In genomic region chr10:80506189-80506575, GRCh38 we compare ENCODE assay signal across 10 cellular contexts. TPM values are rescaled to one million over a fixed set of nuclear protein-coding genes. Genes with fewer than 3 reads are reported as not detected.
DNase-seq lines count a peak whose midpoint lies in the region; ATAC-seq, FAIRE-seq and TF ChIP-seq lines count a peak whose summit lies in the region.
"Had no signal": no experiment of that assay in that cellular context is flagged by ENCODE, and none has a peak within 500 bp of the region (broad histone marks: within the 10 kb centered on the region; RNA-seq: fewer than 3 reads in every experiment).

No MANE protein-coding gene starts in this region.

- no peaks in the 10 kb centered on the region for H3K9me3 Mint-ChIP-seq in activated naive CD4-positive, alpha-beta T cell treated with anti-CD3 and anti-CD28 coated beads, Interleukin-2, amount 50 U/mL, for 24 hours

- no peak for ATAC-seq in left lung
- no peak for ATAC-seq in HG03378 (IDR thresholded peaks at IDR 0.05; ENCODE audit: unreplicated experiment)

- FAIRE-seq in urothelium cell line (lab: Jason Lieb, UNC), result no peak

- H3K9me3 ChIP-seq in left lung, result no peaks in the 10 kb centered on the region

- no peak overlapping the region for H3K4me3 ChIP-seq in left lung

- H3K27me3 ChIP-seq in left lung, result no peaks in the 10 kb centered on the region

- H3K4me3 Mint-ChIP-seq in activated naive CD4-positive, alpha-beta T cell treated with anti-CD3 and anti-CD28 coated beads, Interleukin-2, amount 50 U/mL, for 24 hours, result no peak overlapping the region

- intact Hi-C loops in left lung (cut with DNase I), result no loop called here

- H3K27me3 Mint-ChIP-seq in activated naive CD4-positive, alpha-beta T cell treated with anti-CD3 and anti-CD28 coated beads, Interleukin-2, amount 50 U/mL, for 24 hours, result no peaks in the 10 kb centered on the region

- H3K27ac Mint-ChIP-seq in activated naive CD4-positive, alpha-beta T cell treated with anti-CD3 and anti-CD28 coated beads, Interleukin-2, amount 50 U/mL, for 24 hours, result peak overlapping the region; percentile 76

- no peak for TF ChIP-seq CTCF in left lung (IDR thresholded peaks at IDR 0.05)

- H3K36me3 ChIP-seq in left lung, result peaks cover 0 to 52% of the 10 kb centered on the region in 2 donors

- no peak for DNase-seq in activated naive CD4-positive, alpha-beta T cell treated with Interleukin-2 at 50 U/mL for 16 hours
- DNase-seq in astrocyte of the hippocampus (ENCODE audit: low read depth, low spot score), result peak; percentile 73
- peak in 1 of 2 donors; percentile 28 for DNase-seq in left lung
- DNase-seq in urothelium cell line (ENCODE audit: low spot score), result peak; percentile 67
- DNase-seq in NCI-H2196 (lab: John Stamatoyannopoulos, UW; ENCODE audit: unreplicated experiment), result no peak
- DNase-seq in activated T-cell treated with anti-CD3 and anti-CD28 coated beads for 4 hours, result no peak
- DNase-seq: NCI-H1048 had no signal

- peaks cover 72% of the 10 kb centered on the region for H3K4me1 Mint-ChIP-seq in activated naive CD4-positive, alpha-beta T cell treated with anti-CD3 and anti-CD28 coated beads, Interleukin-2, amount 50 U/mL, for 24 hours

- peaks cover 2% of the 10 kb centered on the region for H3K36me3 Mint-ChIP-seq in activated naive CD4-positive, alpha-beta T cell treated with anti-CD3 and anti-CD28 coated beads, Interleukin-2, amount 50 U/mL, for 24 hours

- peak overlapping the region; percentile 72 to 90 for H3K27ac ChIP-seq in left lung
- H3K27ac ChIP-seq: C4-2B had no signal

- peaks cover 27 to 99% of the 10 kb centered on the region in 2 donors for H3K4me1 ChIP-seq in left lung

RNA-seq across cellular contexts. Expression of gene SH2D4B, which starts 31.5 kb away (rescaled TPM):
- total RNA-seq in left lung, result under 1 TPM; 0.23 to 0.37 TPM

RNA-seq across cellular contexts. Expression of gene TSPAN14, which starts 52.1 kb away (rescaled TPM):
- total RNA-seq in left lung, result 100 to 1,000 TPM; 116 to 158 TPM

Comparison
In these comparisons a context has a peak if more than half of its experiments do, and no peak if none do; other contexts are left out.
1. DNase-seq: peak in astrocyte of the hippocampus (single experiment) and urothelium cell line (single experiment); none in activated naive CD4-positive, alpha-beta T cell treated with Interleukin-2 at 50 U/mL for 16 hours (single experiment), NCI-H2196 (single experiment) and activated T-cell treated with anti-CD3 and anti-CD28 coated beads for 4 hours (single experiment).